ENCODE assay signal across 9 cellular contexts in the genomic region with DNA sequence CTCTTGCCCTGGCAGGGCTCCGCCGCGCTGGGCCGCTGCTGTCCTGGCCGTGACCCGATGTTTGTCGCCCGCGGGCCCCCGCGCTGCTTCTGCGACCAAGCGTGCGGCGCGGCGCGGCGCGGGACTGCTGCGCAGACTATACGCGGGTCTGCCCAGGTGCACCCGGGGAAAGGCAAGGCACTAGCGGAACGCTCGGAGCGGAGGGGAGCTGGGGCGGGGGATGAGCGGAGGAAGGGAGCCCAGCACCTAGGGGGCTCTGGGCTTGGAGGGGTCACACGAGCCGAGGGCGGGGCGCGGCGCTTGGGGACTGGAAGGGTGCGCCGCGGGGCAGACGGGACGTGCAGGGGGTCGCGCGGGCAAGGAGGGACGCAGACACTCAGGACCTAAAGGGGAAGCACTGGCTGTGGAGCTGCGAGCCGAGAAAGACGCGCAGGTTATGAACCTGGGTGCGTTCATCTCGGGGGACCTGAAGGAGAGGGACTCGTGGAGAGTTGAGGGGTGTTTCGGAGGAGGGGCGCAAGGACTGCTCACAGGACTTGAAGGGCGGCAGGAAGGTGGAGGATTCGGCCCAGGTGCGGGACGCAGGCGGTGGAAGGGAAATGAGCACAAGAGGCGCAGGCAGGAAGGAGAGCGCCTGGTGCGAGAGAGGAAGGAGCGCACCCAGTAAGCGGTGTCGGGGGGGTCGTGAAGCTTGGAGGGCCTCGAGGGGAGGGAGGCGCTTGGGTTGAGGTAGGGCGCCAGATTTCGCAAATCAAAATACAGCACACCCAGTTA. TPM values are rescaled to one million over a fixed set of nuclear protein-coding genes. Genes with fewer than 3 reads are reported as not detected.
A peak's percentile ranks its signal among the peaks of the same experiment; 100 is the strongest.
DNase-seq lines count a peak whose midpoint lies in the region; ATAC-seq and TF ChIP-seq lines count a peak whose summit lies in the region.
"Had no signal": no experiment of that assay in that cellular context is flagged by ENCODE, and none has a peak within 500 bp of the region (broad histone marks: within the 10 kb centered on the region; RNA-seq: fewer than 3 reads in every experiment).

No MANE protein-coding gene starts in this region.

- intact Hi-C loops in stomach (cut with DNase I; ENCODE audit: low total_unique reads), result no loop called here

- H3K4me3 ChIP-seq in stomach, result peak overlapping the region; percentile 33 to 53 (median 36)
- H3K4me3 ChIP-seq: SJSA1 had no signal

- no peaks in the 10 kb centered on the region for H3K36me3 ChIP-seq in stomach
- H3K36me3 ChIP-seq: SJSA1 had no signal

- TF ChIP-seq CTCF in stomach (IDR thresholded peaks at IDR 0.05), result no peak

- DNase-seq in DMS53 (lab: John Stamatoyannopoulos, UW) (peak; percentile 40), DMS53 treated with DMSO at 0.1 percent for 48 hours (lab: John Stamatoyannopoulos, UW; ENCODE audit: unreplicated experiment) (no peak), immature natural killer cell (no peak), stomach (no peak), pons (ENCODE audit: low spot score) (no peak)
- peak; percentile 21 for DNase-seq in activated naive CD8-positive, alpha-beta T cell treated with anti-CD3 and anti-CD28 coated beads for 36 hours

- no peaks in the 10 kb centered on the region for H3K9me3 Mint-ChIP-seq in activated naive CD8-positive, alpha-beta T cell treated with anti-CD3 and anti-CD28 coated beads for 36 hours
- peaks cover 0 to 3% (median 0%) of the 10 kb centered on the region in 6 donors for H3K9me3 Mint-ChIP-seq in immature natural killer cell

- H3K4me1 ChIP-seq in stomach, result peaks cover 9 to 21% (median 16%) of the 10 kb centered on the region in 4 donors
- H3K4me1 ChIP-seq: SJSA1 had no signal

- ATAC-seq in GM18517 (IDR thresholded peaks at IDR 0.05; ENCODE audit: unreplicated experiment) (no peak), GM18907 (IDR thresholded peaks at IDR 0.05; ENCODE audit: unreplicated experiment) (no peak)

- H3K4me3 Mint-ChIP-seq in activated naive CD8-positive, alpha-beta T cell treated with anti-CD3 and anti-CD28 coated beads for 36 hours, result peak overlapping the region; percentile 84
- peak overlapping the region; percentile 69 to 87 (median 77) for H3K4me3 Mint-ChIP-seq in immature natural killer cell

- 2% methylated on average over 52 to 70 of the region's 70 CpGs for WGBS in stomach, 5 donors

- H3K27ac Mint-ChIP-seq in activated naive CD8-positive, alpha-beta T cell treated with anti-CD3 and anti-CD28 coated beads for 36 hours, result no peak overlapping the region
- peak overlapping the region in 1 of 6 donors; percentile 38 for H3K27ac Mint-ChIP-seq in immature natural killer cell

- H3K36me3 Mint-ChIP-seq in activated naive CD8-positive, alpha-beta T cell treated with anti-CD3 and anti-CD28 coated beads for 36 hours, result peaks cover 2% of the 10 kb centered on the region
- no peaks in the 10 kb centered on the region for H3K36me3 Mint-ChIP-seq in immature natural killer cell

- TF ChIP-seq EP300 in stomach (IDR thresholded peaks at IDR 0.05), result no peak

- peaks cover 17% of the 10 kb centered on the region for H3K4me1 Mint-ChIP-seq in activated naive CD8-positive, alpha-beta T cell treated with anti-CD3 and anti-CD28 coated beads for 36 hours
- peaks cover 14 to 19% of the 10 kb centered on the region in 2 donors for H3K4me1 Mint-ChIP-seq in immature natural killer cell

- H3K9me3 ChIP-seq in stomach, result no peaks in the 10 kb centered on the region

- TF ChIP-seq POLR2A in stomach (IDR thresholded peaks at IDR 0.05), result no peak

- H3K27me3 Mint-ChIP-seq in activated naive CD8-positive, alpha-beta T cell treated with anti-CD3 and anti-CD28 coated beads for 36 hours, result peaks cover 59% of the 10 kb centered on the region
- H3K27me3 Mint-ChIP-seq in immature natural killer cell (ENCODE audit: low read depth in 3 of 3), result peaks cover 7 to 24% (median 19%) of the 10 kb centered on the region in 3 donors

- H3K27ac ChIP-seq in stomach, result no peak overlapping the region
- H3K27ac ChIP-seq: SJSA1 had no signal

- peaks cover 0 to 69% (median 35%) of the 10 kb centered on the region in 3 donors for H3K27me3 ChIP-seq in stomach

RNA-seq across cellular contexts. Expression of a gene that starts 40.8 kb away (rescaled TPM):
- total RNA-seq in activated naive CD8-positive, alpha-beta T cell treated with anti-CD3 and anti-CD28 coated beads for 36 hours, result 10 to 100 TPM; 45.8 to 48.0 TPM
- polyA plus RNA-seq in immature natural killer cell (10 to 100 TPM; 17.2 to 59.2 (median 17.9) TPM), stomach (1 to 10 TPM; 5.8 to 8.4 (median 6.4) TPM)
- 10 to 100 TPM in 4 of 5 donors, 1 to 10 TPM in 1; 5.2 to 29.6 (median 26.1) TPM for total RNA-seq in stomach

Comparison
In these comparisons a context has a peak if more than half of its experiments do, and no peak if none do; other contexts are left out.
1. DNase-seq: peak in DMS53 (single experiment) and activated naive CD8-positive, alpha-beta T cell treated with anti-CD3 and anti-CD28 coated beads for 36 hours (single experiment); none in DMS53 treated with DMSO at 0.1 percent for 48 hours (single experiment), immature natural killer cell (0 of 3), stomach (single experiment) and pons (single experiment).